31 cellular contexts compared by ENCODE assay signal in genomic region chr3:114770874-114771273, GRCh38.
A peak's percentile ranks its signal among the peaks of the same experiment; 100 is the strongest.
DNase-seq lines count a peak whose midpoint lies in the region; ATAC-seq, FAIRE-seq and TF ChIP-seq lines count a peak whose summit lies in the region.
"Had no signal": no experiment of that assay in that cellular context is flagged by ENCODE, and none has a peak within 500 bp of the region (broad histone marks: within the 10 kb centered on the region; RNA-seq: fewer than 3 reads in every experiment).

No MANE protein-coding gene starts in this region.

- POLR2A ChIA-PET in AG04449 (lab: Yijun Ruan, JAX): no interaction called here

- WGBS in small intestine, 3 donors: 90 to 97% (median 96%) methylated on average over 2 of the region's 2 CpGs

- H3K27ac ChIP-seq in astrocyte (ENCODE audit: low read depth, low read length): no peak overlapping the region
- H3K27ac ChIP-seq in small intestine (ENCODE audit: low read depth in 1 of 2, low read length in 1 of 2): no peak overlapping the region
- H3K27ac ChIP-seq: left lung, suprapubic skin had no signal

- H3K36me3 ChIP-seq in astrocyte (ENCODE audit: insufficient read depth, low read length) (no peaks in the 10 kb centered on the region), small intestine (ENCODE audit: control insufficient read depth in 2 of 2, insufficient read depth in 2 of 2, low read length in 2 of 2) (no peaks in the 10 kb centered on the region)
- H3K36me3 ChIP-seq: HAP-1, left lung, suprapubic skin had no signal

- ATAC-seq in HG03135 (IDR thresholded peaks at IDR 0.05; ENCODE audit: unreplicated experiment): no peak
- ATAC-seq in activated CD8-positive, alpha-beta memory T cell treated with anti-CD3 and anti-CD28 coated beads, Interleukin-2, amount 10 ng/mL, durations not matched to agents 7 days and 5 days: no peak
- ATAC-seq: left lung; naive thymus-derived CD8-positive, alpha-beta T cell; stimulated activated memory B cell treated with anti-CD40 and anti-IgM and Interleukin-4, amounts not matched to agents 10 μg/mL and 1 μg/mL and 100 μg/mL, for 72 hours had no signal

- H3K36me3 Mint-ChIP-seq in astrocyte (ENCODE audit: low read depth, unreplicated experiment): peaks cover 2% of the 10 kb centered on the region
- H3K36me3 Mint-ChIP-seq in activated CD8-positive, alpha-beta memory T cell treated with anti-CD3 and anti-CD28 coated beads, Interleukin-2, amount 10 ng/mL, durations not matched to agents 7 days and 5 days: peaks cover 14% of the 10 kb centered on the region
- H3K36me3 Mint-ChIP-seq: mesothelial cell of epicardium had no signal

- H3K27me3 ChIP-seq in astrocyte (ENCODE audit: insufficient read depth, low read length) (no peaks in the 10 kb centered on the region), small intestine (ENCODE audit: control insufficient read depth in 2 of 2, insufficient read depth in 2 of 2, low read length in 2 of 2) (no peaks in the 10 kb centered on the region)
- H3K27me3 ChIP-seq: left lung, suprapubic skin had no signal

- CTCF ChIA-PET in AG04449 (lab: Yijun Ruan, JAX): no interaction called here
- CTCF ChIA-PET in activated CD8-positive, alpha-beta memory T cell treated with anti-CD3 and anti-CD28 coated beads, Interleukin-2, amount 10 ng/mL, durations not matched to agents 7 days and 5 days (lab: Charles Lee): no interaction called here

- no peak overlapping the region for H3K27ac Mint-ChIP-seq in astrocyte (ENCODE audit: unreplicated experiment)
- H3K27ac Mint-ChIP-seq in activated CD8-positive, alpha-beta memory T cell treated with anti-CD3 and anti-CD28 coated beads, Interleukin-2, amount 10 ng/mL, durations not matched to agents 7 days and 5 days: no peak overlapping the region
- H3K27ac Mint-ChIP-seq: activated naive CD4-positive, alpha-beta T cell treated with anti-CD3 and anti-CD28 coated beads for 36 hours; CD4-positive, alpha-beta T cell; immature natural killer cell; mesothelial cell of epicardium; stimulated activated memory B cell treated with anti-CD40 and anti-IgM and Interleukin-4, amounts not matched to agents 10 μg/mL and 1 μg/mL and 100 μg/mL, for 72 hours; T-helper 2 cell treated with Interferon-gamma antibody and Interleukin-4, amounts not matched to agents 5 μg/mL and 100 μg/mL, for 36 hours had no signal

- H2AFZ ChIP-seq in astrocyte (ENCODE audit: low read depth, low read length): no peak overlapping the region

- no peaks in the 10 kb centered on the region for H4K20me1 ChIP-seq in astrocyte (ENCODE audit: insufficient read depth, low read length)

- H3K79me2 ChIP-seq in astrocyte (ENCODE audit: insufficient read depth, low read length): no peaks in the 10 kb centered on the region

- no peak overlapping the region for H3K9ac ChIP-seq in astrocyte (ENCODE audit: low read length)

- TF ChIP-seq CTCF in AG04449 (IDR thresholded peaks at IDR 0.05; ENCODE audit: insufficient read depth, low read length, missing control alignments) (no peak), astrocyte (IDR thresholded peaks at IDR 0.05; ENCODE audit: insufficient read depth, low read depth, low read length) (no peak), fibroblast of mammary gland (conservative IDR thresholded peaks at IDR 0.05; ENCODE audit: control insufficient read depth, insufficient read depth, low read depth, low read length) (no peak)

- no peak overlapping the region for H3K4me3 ChIP-seq in AG04449 (ENCODE audit: low read depth, low read length)
- H3K4me3 ChIP-seq in astrocyte (ENCODE audit: insufficient read depth, low read depth, low read length): no peak overlapping the region
- no peak overlapping the region for H3K4me3 ChIP-seq in fibroblast of mammary gland (ENCODE audit: control insufficient read depth, low read depth, low read length)
- H3K4me3 ChIP-seq in small intestine (ENCODE audit: low read depth in 1 of 2, low read length in 2 of 2): no peak overlapping the region
- H3K4me3 ChIP-seq: HAP-1, left lung, suprapubic skin had no signal

- DNase-seq in AG04449 (ENCODE audit: low read depth, low spot score) (peak; percentile 26), HCEC 1CT (peak; percentile 76), astrocyte (ENCODE audit: low read depth) (peak; percentile 3), fibroblast of mammary gland (ENCODE audit: low read depth) (peak; percentile 70), small intestine (no peak)
- no peak for DNase-seq in activated T-cell treated with anti-CD3 and anti-CD28 coated beads, Interleukin-2, amount 50 U/mL, for 48 hours
- DNase-seq in activated CD8-positive, alpha-beta memory T cell treated with anti-CD3 and anti-CD28 coated beads, Interleukin-2, amount 10 ng/mL, durations not matched to agents 7 days and 5 days: no peak
- DNase-seq: ACHN; activated CD4-positive, alpha-beta T cell treated with anti-CD3 and anti-CD28 coated beads for 48 hours; activated naive CD4-positive, alpha-beta T cell treated with anti-CD3 and anti-CD28 coated beads for 36 hours; amygdala; caudate nucleus; CD4-positive, alpha-beta T cell; DMS 273 treated with DMSO at 0.1 percent for 48 hours; hippocampal formation; immature natural killer cell; left lung; naive thymus-derived CD8-positive, alpha-beta T cell; NCI-H1048; NCI-H187 treated with DMSO at 0.1 percent for 48 hours; NCI-H2227 treated with DMSO at 0.1 percent for 48 hours; NCI-H748 treated with DMSO at 0.1 percent for 48 hours; occipital lobe; stimulated activated CD4-positive, alpha-beta T cell treated with anti-CD3 and anti-CD28 coated beads, Interleukin-2, amount 100 ng/mL, for 48 hours had no signal

- H3K9me3 ChIP-seq in astrocyte (ENCODE audit: insufficient read depth, low read depth, low read length): no peaks in the 10 kb centered on the region
- H3K9me3 ChIP-seq in small intestine (ENCODE audit: control insufficient read depth, low read depth): no peaks in the 10 kb centered on the region
- H3K9me3 ChIP-seq: suprapubic skin had no signal

- no peaks in the 10 kb centered on the region for H3K27me3 Mint-ChIP-seq in astrocyte (ENCODE audit: low read depth, unreplicated experiment)
- H3K27me3 Mint-ChIP-seq in activated CD8-positive, alpha-beta memory T cell treated with anti-CD3 and anti-CD28 coated beads, Interleukin-2, amount 10 ng/mL, durations not matched to agents 7 days and 5 days: no peaks in the 10 kb centered on the region
- H3K27me3 Mint-ChIP-seq: CD4-positive, alpha-beta T cell; naive thymus-derived CD8-positive, alpha-beta T cell; stimulated activated memory B cell treated with anti-CD40 and anti-IgM and Interleukin-4, amounts not matched to agents 10 μg/mL and 1 μg/mL and 100 μg/mL, for 72 hours had no signal

- no peak overlapping the region for H3K4me3 Mint-ChIP-seq in astrocyte (ENCODE audit: unreplicated experiment)
- H3K4me3 Mint-ChIP-seq in activated CD8-positive, alpha-beta memory T cell treated with anti-CD3 and anti-CD28 coated beads, Interleukin-2, amount 10 ng/mL, durations not matched to agents 7 days and 5 days: no peak overlapping the region
- H3K4me3 Mint-ChIP-seq: activated naive CD4-positive, alpha-beta T cell treated with anti-CD3 and anti-CD28 coated beads for 36 hours; CD4-positive, alpha-beta T cell; immature natural killer cell; mesothelial cell of epicardium; naive thymus-derived CD8-positive, alpha-beta T cell; stimulated activated memory B cell treated with anti-CD40 and anti-IgM and Interleukin-4, amounts not matched to agents 10 μg/mL and 1 μg/mL and 100 μg/mL, for 72 hours; T-helper 2 cell treated with Interferon-gamma antibody and Interleukin-4, amounts not matched to agents 5 μg/mL and 100 μg/mL, for 36 hours had no signal

- no peaks in the 10 kb centered on the region for H3K4me1 Mint-ChIP-seq in astrocyte (ENCODE audit: low read depth, unreplicated experiment)
- no peaks in the 10 kb centered on the region for H3K4me1 Mint-ChIP-seq in activated CD8-positive, alpha-beta memory T cell treated with anti-CD3 and anti-CD28 coated beads, Interleukin-2, amount 10 ng/mL, durations not matched to agents 7 days and 5 days
- H3K4me1 Mint-ChIP-seq: immature natural killer cell had no signal

- H3K9me3 Mint-ChIP-seq in astrocyte (ENCODE audit: unreplicated experiment): peaks cover 32% of the 10 kb centered on the region
- H3K9me3 Mint-ChIP-seq in activated CD8-positive, alpha-beta memory T cell treated with anti-CD3 and anti-CD28 coated beads, Interleukin-2, amount 10 ng/mL, durations not matched to agents 7 days and 5 days (ENCODE audit: low read depth): peaks cover 21% of the 10 kb centered on the region

- H3K4me1 ChIP-seq in astrocyte (ENCODE audit: insufficient read depth, low read length) (no peaks in the 10 kb centered on the region), small intestine (ENCODE audit: control insufficient read depth in 2 of 2, insufficient read depth in 1 of 2, low read depth in 1 of 2, low read length in 1 of 2) (no peaks in the 10 kb centered on the region)

- FAIRE-seq in astrocyte (lab: Jason Lieb, UNC) (no peak), small intestine (lab: Jason Lieb, UNC) (no peak)
- FAIRE-seq: GM19239 had no signal

- H3K4me2 ChIP-seq in astrocyte (ENCODE audit: low read length): no peak overlapping the region

Comparison
In these comparisons a context has a peak if more than half of its experiments do, and no peak if none do; other contexts are left out.
1. DNase-seq: peak in AG04449 (single experiment), HCEC 1CT (single experiment), astrocyte (single experiment) and fibroblast of mammary gland (single experiment); none in activated T-cell treated with anti-CD3 and anti-CD28 coated beads, Interleukin-2, amount 50 U/mL, for 48 hours (0 of 2), activated CD8-positive, alpha-beta memory T cell treated with anti-CD3 and anti-CD28 coated beads, Interleukin-2, amount 10 ng/mL, durations not matched to agents 7 days and 5 days (single experiment) and small intestine (single experiment).